ENCODE assay signal across 9 cellular contexts in the genomic region with DNA sequence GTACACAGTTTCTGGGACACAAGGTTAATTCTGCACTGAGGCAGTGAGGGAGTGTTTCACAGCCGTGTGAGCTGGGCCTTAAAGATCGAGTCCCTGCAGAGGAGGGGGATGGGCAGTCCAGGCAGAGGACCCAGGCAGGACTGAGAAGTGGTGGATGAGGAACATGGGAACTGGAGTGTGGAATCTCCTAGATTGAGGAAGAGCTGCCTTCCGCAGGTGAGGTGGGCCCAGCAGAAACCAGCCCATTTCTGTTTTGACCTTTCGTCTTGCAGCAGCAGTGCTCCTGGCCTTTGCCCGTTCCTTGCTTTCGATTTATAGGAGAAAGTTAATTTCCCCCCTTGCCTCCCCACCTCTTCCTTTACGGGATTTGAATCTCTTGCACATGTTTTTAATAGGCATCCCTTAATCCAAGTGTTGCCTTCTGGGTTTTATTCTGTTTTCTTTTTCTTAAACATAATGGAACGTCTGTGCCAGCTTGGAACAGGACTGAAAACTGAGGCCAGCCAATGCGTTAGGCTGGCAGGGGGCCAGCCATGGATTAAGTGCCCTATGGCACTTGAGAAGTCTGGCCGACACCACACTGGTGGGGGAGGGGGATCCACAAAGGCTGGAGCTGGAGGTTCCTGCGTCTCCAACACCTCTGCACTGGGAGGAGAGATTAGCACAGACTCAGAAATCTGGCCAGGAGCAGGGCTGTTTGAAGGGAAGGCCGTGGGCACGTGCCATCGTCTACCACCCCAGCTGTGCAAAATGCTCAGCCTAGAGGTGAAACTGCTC.
DNase-seq lines count a peak whose midpoint lies in the region; ATAC-seq and TF ChIP-seq lines count a peak whose summit lies in the region.
"Had no signal": no experiment of that assay in that cellular context is flagged by ENCODE, and none has a peak within 500 bp of the region (broad histone marks: within the 10 kb centered on the region; RNA-seq: fewer than 3 reads in every experiment).

No MANE protein-coding gene starts in this region.

- no peak overlapping the region for H3K4me3 Mint-ChIP-seq in MCF 10A (ENCODE audit: unreplicated experiment)
- no peak overlapping the region for H3K4me3 Mint-ChIP-seq in mesothelial cell of epicardium

- intact Hi-C loops in MCF 10A (cut with micrococcal nuclease) (loop anchor here (5.0 to 10.0 kb wide), 2 partner anchors 49 to 222 kb away; no protein-coding TSS in a partner anchor), mammary epithelial cell (cut with micrococcal nuclease) (loop anchor here (5.0 kb wide), 2 partner anchors 84 to 129 kb away; no protein-coding TSS in a partner anchor), ascending aorta (cut with DNase I) (no loop called here), vagina (cut with DNase I) (no loop called here)

- CTCF ChIA-PET in MCF 10A (lab: Yijun Ruan, JAX) (interaction anchor here (0.6 kb wide), 1 partner anchor 273 kb away, joined by 4 read pairs; no protein-coding TSS in a partner anchor), mammary epithelial cell (lab: Charles Lee; ENCODE audit: low non-redundant PET) (no interaction called here)

- POLR2A ChIA-PET in MCF 10A (lab: Yijun Ruan, JAX), result interaction anchor here (0.7 to 4.0 kb wide), 16 partner anchors 10 to 117 kb away, joined by 3 to 26 read pairs (median 4); partner anchors contain the start of genes AAGAB and IQCH

- no peak for TF ChIP-seq CTCF in MCF 10A (IDR thresholded peaks at IDR 0.05; ENCODE audit: unreplicated experiment)
- TF ChIP-seq CTCF in mammary epithelial cell (conservative IDR thresholded peaks at IDR 0.05 in 1 of 2, IDR thresholded peaks at IDR 0.05 in 1 of 2; ENCODE audit: extremely low read depth in 1 of 2, insufficient read depth in 1 of 2, low read depth in 1 of 2, low read length in 2 of 2), result no peak
- no peak for TF ChIP-seq CTCF in ascending aorta (IDR thresholded peaks at IDR 0.05)
- no peak for TF ChIP-seq CTCF in mesothelial cell of epicardium (IDR thresholded peaks at IDR 0.05; ENCODE audit: unreplicated experiment)
- no peak for TF ChIP-seq CTCF in vagina (IDR thresholded peaks at IDR 0.05)

- H3K4me3 ChIP-seq in mammary epithelial cell (replicated peaks in 1 of 3; ENCODE audit: insufficient read depth in 1 of 3, low read depth in 2 of 3, low read length in 3 of 3) (no peak overlapping the region), ascending aorta (no peak overlapping the region), vagina (no peak overlapping the region)

- H3K9me3 ChIP-seq in mammary epithelial cell (replicated peaks; ENCODE audit: insufficient read depth, low read length) (no peaks in the 10 kb centered on the region), ascending aorta (no peaks in the 10 kb centered on the region), vagina (no peaks in the 10 kb centered on the region)

- no TSS peak for BruUV-seq in MCF 10A (replicated peaks; lab: Mats Ljungman, UMichigan)
- BruUV-seq in mammary epithelial cell (replicated peaks; lab: Mats Ljungman, UMichigan), result no TSS peak

- in situ Hi-C loops in mammary epithelial cell (cut with MboI; ENCODE audit: low sequenced_read_pairs in 2 of 2), result no loop called here

- H3K36me3 ChIP-seq in mammary epithelial cell (ENCODE audit: insufficient read depth, low read length) (peaks cover 4% of the 10 kb centered on the region), ascending aorta (peaks cover 7 to 17% of the 10 kb centered on the region in 2 donors), vagina (peaks cover 0 to 19% of the 10 kb centered on the region in 2 donors)

- no peak overlapping the region for H2AFZ ChIP-seq in mammary epithelial cell (ENCODE audit: low read depth, low read length)

- H3K4me1 ChIP-seq in mammary epithelial cell (ENCODE audit: insufficient read depth, low read length) (peaks cover 55% of the 10 kb centered on the region), ascending aorta (peaks cover 15 to 35% of the 10 kb centered on the region in 2 donors), vagina (peaks cover 55% of the 10 kb centered on the region)

- H3K36me3 Mint-ChIP-seq in MCF 10A (ENCODE audit: insufficient read depth, unreplicated experiment) (peaks cover 41% of the 10 kb centered on the region), mesothelial cell of epicardium (peaks cover 36% of the 10 kb centered on the region)

- H3K27me3 ChIP-seq in mammary epithelial cell (ENCODE audit: insufficient read depth, low read length) (no peaks in the 10 kb centered on the region), ascending aorta (no peaks in the 10 kb centered on the region), vagina (no peaks in the 10 kb centered on the region)

- dilution Hi-C loops in mammary epithelial cell (cut with HindIII; ENCODE audit: low sequenced_read_pairs), result no loop called here

- H3K79me2 ChIP-seq in mammary epithelial cell (ENCODE audit: insufficient read depth, low read length), result peaks cover 25% of the 10 kb centered on the region

- H3K27ac ChIP-seq in mammary epithelial cell (ENCODE audit: insufficient read depth, low read depth, low read length) (no peak overlapping the region), ascending aorta (peak overlapping the region; percentile 30 to 51), vagina (peak overlapping the region; percentile 60)

- TF ChIP-seq POLR2A in vagina (IDR thresholded peaks at IDR 0.05), result no peak

- no peak overlapping the region for H3K4me2 ChIP-seq in mammary epithelial cell (ENCODE audit: insufficient read depth, low read depth, low read length)

- H4K20me1 ChIP-seq in mammary epithelial cell (ENCODE audit: insufficient read depth, low read length), result no peaks in the 10 kb centered on the region

- no peaks in the 10 kb centered on the region for H3K27me3 Mint-ChIP-seq in MCF 10A (ENCODE audit: insufficient read depth, unreplicated experiment)
- no peaks in the 10 kb centered on the region for H3K27me3 Mint-ChIP-seq in mesothelial cell of epicardium (ENCODE audit: low read depth)

- no peak overlapping the region for H3K9ac ChIP-seq in mammary epithelial cell (ENCODE audit: insufficient read depth, low read length)

- no peak for ATAC-seq in HG03457 (IDR thresholded peaks at IDR 0.05; ENCODE audit: unreplicated experiment)
- no peak for ATAC-seq in GM18502 (IDR thresholded peaks at IDR 0.05; ENCODE audit: poor library complexity, unreplicated experiment)

- H3K4me1 Mint-ChIP-seq in MCF 10A (ENCODE audit: insufficient read depth, unreplicated experiment), result peaks cover 60% of the 10 kb centered on the region
- peaks cover 42% of the 10 kb centered on the region for H3K4me1 Mint-ChIP-seq in mesothelial cell of epicardium

- peak; percentile 91 for DNase-seq in MCF 10A (ENCODE audit: unreplicated experiment)
- DNase-seq in mammary epithelial cell, result no peak
- DNase-seq in ascending aorta (ENCODE audit: low spot score in 2 of 2), result no peak
- DNase-seq in mesothelial cell of epicardium (ENCODE audit: low spot score in 2 of 2, unreplicated experiment in 2 of 2), result no peak
- no peak for DNase-seq in vagina (ENCODE audit: extremely low spot score in 2 of 2)
- DNase-seq in GM19240 (ENCODE audit: insufficient read length, low spot score), result no peak
- DNase-seq: islet precursor cell had no signal

- H3K9me3 Mint-ChIP-seq in MCF 10A (ENCODE audit: unreplicated experiment), result no peaks in the 10 kb centered on the region
- no peaks in the 10 kb centered on the region for H3K9me3 Mint-ChIP-seq in mesothelial cell of epicardium

- WGBS in mammary epithelial cell (ENCODE audit: low coverage, missing lambda C conversion rate), result 67% methylated on average over 10 of the region's 14 CpGs

- peak overlapping the region; percentile 12 for H3K27ac Mint-ChIP-seq in MCF 10A (ENCODE audit: low read depth, unreplicated experiment)
- peak overlapping the region; percentile 81 for H3K27ac Mint-ChIP-seq in mesothelial cell of epicardium

Comparison
In these comparisons a context has a peak if more than half of its experiments do, and no peak if none do; other contexts are left out.
1. intact Hi-C loops: an anchor here in MCF 10A (5.0 to 10.0 kb wide) and mammary epithelial cell (5.0 kb wide); none called in ascending aorta and vagina.